Comparison of ENCODE assay signal across 16 cellular contexts in genomic region chr10:62382831-62383230, GRCh38. TPM values are rescaled to one million over a fixed set of nuclear protein-coding genes. Genes with fewer than 3 reads are reported as not detected.
"Had no signal": no experiment of that assay in that cellular context is flagged by ENCODE, and none has a peak within 500 bp of the region (broad histone marks: within the 10 kb centered on the region; RNA-seq: fewer than 3 reads in every experiment).

No MANE protein-coding gene starts in this region.

- H3K27me3 Mint-ChIP-seq: activated naive CD4-positive, alpha-beta T cell treated with anti-CD3 and anti-CD28 coated beads, Interleukin-2, amount 10 ng/mL, durations not matched to agents 7 days and 5 days; T-helper 17 cell had no signal

- H3K27ac ChIP-seq: left lung, neural progenitor cell, ovary, thyroid gland, uterus had no signal

- DNase-seq: activated CD4-positive, alpha-beta T cell treated with anti-CD3 and anti-CD28 coated beads, Interleukin-2, amount 10 ng/mL, durations not matched to agents 24 days and 14 days; activated naive CD4-positive, alpha-beta T cell treated with anti-CD3 and anti-CD28 coated beads, Interleukin-2, amount 10 ng/mL, durations not matched to agents 7 days and 5 days; adrenal gland; left lung; mesenchymal stem cell; ovary; stimulated activated CD4-positive, alpha-beta T cell treated with anti-CD3 and anti-CD28 coated beads, Interleukin-4, amount 100 ng/mL, for 1 hour; stimulated activated CD8-positive, alpha-beta memory T cell treated with anti-CD3 and anti-CD28 coated beads, Interleukin-4, amount 100 ng/mL, for 48 hours; stimulated activated naive CD8-positive, alpha-beta T cell treated with anti-CD3 and anti-CD28 coated beads, Interleukin-15, Interleukin-2, amounts not matched to agents 100 U/mL and 50 U/mL, for 24 hours; T-helper 17 cell; thyroid gland; uterus had no signal

- H3K27ac Mint-ChIP-seq: activated CD4-positive, alpha-beta T cell treated with anti-CD3 and anti-CD28 coated beads, Interleukin-2, amount 10 ng/mL, durations not matched to agents 24 days and 14 days; activated naive CD4-positive, alpha-beta T cell treated with anti-CD3 and anti-CD28 coated beads, Interleukin-2, amount 10 ng/mL, durations not matched to agents 7 days and 5 days; activated T-helper 2 cell treated with anti-CD3 and anti-CD28 coated beads, Interferon-gamma antibody, Interleukin-2, Interleukin-4, amounts not matched to agents 10 μg/mL and 5 μg/mL and 100 μg/mL, durations not matched to agents 14 hours and 24 hours and 36 hours; brain; neural progenitor cell; WTC11 had no signal

- H3K36me3 ChIP-seq: adrenal gland, left lung, neural progenitor cell, ovary, thyroid gland, uterus had no signal

- H3K4me1 ChIP-seq: adrenal gland, left lung, neural progenitor cell, thyroid gland, uterus had no signal

- H2AFZ ChIP-seq: neural progenitor cell had no signal

- H3K36me3 Mint-ChIP-seq: activated naive CD4-positive, alpha-beta T cell treated with anti-CD3 and anti-CD28 coated beads, Interleukin-2, amount 10 ng/mL, durations not matched to agents 7 days and 5 days; brain; neural progenitor cell; WTC11 had no signal

- H3K4me3 Mint-ChIP-seq: activated CD4-positive, alpha-beta T cell treated with anti-CD3 and anti-CD28 coated beads, Interleukin-2, amount 10 ng/mL, durations not matched to agents 24 days and 14 days; activated naive CD4-positive, alpha-beta T cell treated with anti-CD3 and anti-CD28 coated beads, Interleukin-2, amount 10 ng/mL, durations not matched to agents 7 days and 5 days; brain; neural progenitor cell; T-helper 17 cell; WTC11 had no signal

- H3K4me2 ChIP-seq: neural progenitor cell had no signal

- H3K27me3 ChIP-seq: adrenal gland, left lung, neural progenitor cell, ovary, thyroid gland, uterus had no signal

- H3K9me3 ChIP-seq: adrenal gland, left lung, ovary, thyroid gland, uterus had no signal

- H3K9me3 Mint-ChIP-seq: activated naive CD4-positive, alpha-beta T cell treated with anti-CD3 and anti-CD28 coated beads, Interleukin-2, amount 10 ng/mL, durations not matched to agents 7 days and 5 days; neural progenitor cell; WTC11 had no signal

- ATAC-seq: left lung; stimulated activated naive CD8-positive, alpha-beta T cell treated with anti-CD3 and anti-CD28 coated beads, Interleukin-15, Interleukin-2, amounts not matched to agents 100 U/mL and 50 U/mL, for 24 hours; T-helper 17 cell; WTC11 had no signal

- H3K4me3 ChIP-seq: adrenal gland, left lung, neural progenitor cell, ovary, thyroid gland, uterus had no signal

RNA-seq across cellular contexts. Expression of gene ZNF365, which starts 8.7 kb away (rescaled TPM):
- total RNA-seq: activated CD4-positive, alpha-beta T cell treated with anti-CD3 and anti-CD28 coated beads, Interleukin-2, amount 10 ng/mL, durations not matched to agents 24 days and 14 days; activated T-helper 2 cell treated with anti-CD3 and anti-CD28 coated beads, Interferon-gamma antibody, Interleukin-2, Interleukin-4, amounts not matched to agents 10 μg/mL and 5 μg/mL and 100 μg/mL, durations not matched to agents 14 hours and 24 hours and 36 hours had no signal
